ENCODE assay signal across 1 cellular context in the genomic region with DNA sequence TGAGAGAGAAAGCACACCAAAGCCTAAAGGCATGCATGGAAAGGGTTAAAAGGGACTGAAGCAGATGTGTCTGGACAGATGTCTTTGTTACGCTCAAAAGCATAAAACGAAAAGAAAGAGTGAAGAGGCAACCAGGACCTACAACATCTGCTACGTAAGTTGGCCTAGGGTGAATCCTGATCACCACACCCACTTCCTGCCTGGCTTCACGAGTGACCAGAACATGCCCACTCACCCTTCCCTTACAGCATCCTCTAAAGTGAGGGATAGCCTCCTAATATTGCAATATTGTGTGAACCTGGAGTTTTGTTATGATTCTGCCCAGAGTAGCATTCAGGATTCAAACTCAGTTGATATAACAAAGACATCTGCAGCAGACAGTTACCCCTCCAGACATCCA.
TF ChIP-seq lines count a peak whose summit lies in the region.

No MANE protein-coding gene starts in this region.

TF ChIP-seq in SK-N-SH, 30 proteins besides CTCF, POLR2A, EP300 and RAD21:
- no peak for TF ChIP-seq JUND (IDR thresholded peaks at IDR 0.05)
- no peak for TF ChIP-seq NRF1 (IDR thresholded peaks at IDR 0.05; ENCODE audit: low read depth, low read length)
- TF ChIP-seq TEAD4 (IDR thresholded peaks at IDR 0.05; ENCODE audit: borderline replicate concordance, insufficient read depth): no peak
- no peak for TF ChIP-seq FOSL2 (IDR thresholded peaks at IDR 0.05; ENCODE audit: borderline replicate concordance, low read depth)
- TF ChIP-seq FOXM1 (IDR thresholded peaks at IDR 0.05; ENCODE audit: low read depth): no peak
- no peak for TF ChIP-seq POLR2AphosphoS5 (IDR thresholded peaks at IDR 0.05; ENCODE audit: low read depth, low read length)
- TF ChIP-seq, protein P1, sequence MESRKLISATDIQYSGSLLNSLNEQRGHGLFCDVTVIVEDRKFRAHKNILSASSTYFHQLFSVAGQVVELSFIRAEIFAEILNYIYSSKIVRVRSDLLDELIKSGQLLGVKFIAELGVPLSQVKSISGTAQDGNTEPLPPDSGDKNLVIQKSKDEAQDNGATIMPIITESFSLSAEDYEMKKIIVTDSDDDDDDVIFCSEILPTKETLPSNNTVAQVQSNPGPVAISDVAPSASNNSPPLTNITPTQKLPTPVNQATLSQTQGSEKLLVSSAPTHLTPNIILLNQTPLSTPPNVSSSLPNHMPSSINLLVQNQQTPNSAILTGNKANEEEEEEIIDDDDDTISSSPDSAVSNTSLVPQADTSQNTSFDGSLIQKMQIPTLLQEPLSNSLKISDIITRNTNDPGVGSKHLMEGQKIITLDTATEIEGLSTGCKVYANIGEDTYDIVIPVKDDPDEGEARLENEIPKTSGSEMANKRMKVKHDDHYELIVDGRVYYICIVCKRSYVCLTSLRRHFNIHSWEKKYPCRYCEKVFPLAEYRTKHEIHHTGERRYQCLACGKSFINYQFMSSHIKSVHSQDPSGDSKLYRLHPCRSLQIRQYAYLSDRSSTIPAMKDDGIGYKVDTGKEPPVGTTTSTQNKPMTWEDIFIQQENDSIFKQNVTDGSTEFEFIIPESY (IDR thresholded peaks at IDR 0.05; ENCODE audit: borderline replicate concordance, low read depth): no peak
- TF ChIP-seq RXRA (IDR thresholded peaks at IDR 0.05; ENCODE audit: borderline replicate concordance, low read depth): no peak
